8 cellular contexts compared by ENCODE assay signal in genomic region chr17:8175795-8176196, GRCh38. TPM values are rescaled to one million over a fixed set of nuclear protein-coding genes. Genes with fewer than 3 reads are reported as not detected.
DNase-seq lines count a peak whose midpoint lies in the region; ATAC-seq and TF ChIP-seq lines count a peak whose summit lies in the region.

No MANE protein-coding gene starts in this region.

- H3K36me3 ChIP-seq in KMS-11 (ENCODE audit: insufficient read depth) (no peaks in the 10 kb centered on the region), body of pancreas (replicated peaks in 1 of 2; ENCODE audit: insufficient read depth in 1 of 2, low read depth in 2 of 2) (no peaks in the 10 kb centered on the region), left lung (no peaks in the 10 kb centered on the region), thyroid gland (no peaks in the 10 kb centered on the region)

- no peaks in the 10 kb centered on the region for H3K79me2 ChIP-seq in KMS-11 (ENCODE audit: insufficient read depth, low read depth)

- H3K27me3 ChIP-seq in KMS-11 (ENCODE audit: insufficient read depth, low read depth) (no peaks in the 10 kb centered on the region), body of pancreas (no peaks in the 10 kb centered on the region), left lung (no peaks in the 10 kb centered on the region), thyroid gland (no peaks in the 10 kb centered on the region)

- H3K9me3 ChIP-seq in body of pancreas (no peaks in the 10 kb centered on the region), left lung (no peaks in the 10 kb centered on the region), thyroid gland (no peaks in the 10 kb centered on the region)

- H3K4me3 ChIP-seq in GM12875 (ENCODE audit: low read depth, low read length) (peak overlapping the region; percentile 69), KMS-11 (IDR thresholded peaks at IDR 0.05; ENCODE audit: insufficient read depth, low read depth, low read length) (no peak overlapping the region), body of pancreas (peak overlapping the region in 1 of 2 donors; percentile 16), left lung (peak overlapping the region; percentile 48 to 54), thyroid gland (replicated peaks in 1 of 3) (peak overlapping the region; percentile 43 to 61 (median 58))

- TF ChIP-seq CTCF in GM12875 (IDR thresholded peaks at IDR 0.05; ENCODE audit: borderline replicate concordance, insufficient read depth, low read depth, low read length) (no peak), KMS-11 (conservative IDR thresholded peaks at IDR 0.05; ENCODE audit: low read depth, low read length) (no peak), body of pancreas (IDR thresholded peaks at IDR 0.05) (no peak), left lung (IDR thresholded peaks at IDR 0.05) (no peak), thyroid gland (IDR thresholded peaks at IDR 0.05) (no peak)

- intact Hi-C loops in body of pancreas (cut with DNase I), result loop anchor here (5.0 kb wide), 1 partner anchor 48 kb away; no protein-coding TSS in a partner anchor
- intact Hi-C loops in left lung (cut with DNase I), result no loop called here
- intact Hi-C loops in thyroid gland (cut with DNase I), result no loop called here

- 0 out of 2 replicates have a peak overlapping the region, but pooled peaks have one; percentile 29 for H3K4me2 ChIP-seq in KMS-11

- H3K9ac ChIP-seq in KMS-11, result no peak overlapping the region; the same call in 1 of the 2 replicates

- H2AFZ ChIP-seq in KMS-11 (ENCODE audit: low read depth), result no peak overlapping the region; the same call in 1 of the 2 replicates

- TF ChIP-seq POLR2A in body of pancreas (IDR thresholded peaks at IDR 0.05) (no peak), thyroid gland (IDR thresholded peaks at IDR 0.05) (no peak)

- H4K20me1 ChIP-seq in KMS-11 (ENCODE audit: insufficient read depth), result no peaks in the 10 kb centered on the region

- 18 to 19% methylated on average over 11 of the region's 11 CpGs for WGBS in body of pancreas, 2 donors
- WGBS in thyroid gland, 2 donors, result 8 to 10% methylated on average over 11 of the region's 11 CpGs

- no peaks in the 10 kb centered on the region for H3K4me1 ChIP-seq in KMS-11 (ENCODE audit: low read depth, poor library complexity, severe bottlenecking)
- peaks cover 40% of the 10 kb centered on the region for H3K4me1 ChIP-seq in body of pancreas
- peaks cover 15 to 35% of the 10 kb centered on the region in 2 donors for H3K4me1 ChIP-seq in left lung
- H3K4me1 ChIP-seq in thyroid gland, result peaks cover 21 to 38% of the 10 kb centered on the region in 2 donors

- DNase-seq in body of pancreas (peak in 1 of 4 donors; percentile 21), left lung (no peak), thyroid gland (no peak), NCI-H526 treated with DMSO at 0.1 percent for 48 hours (lab: John Stamatoyannopoulos, UW) (no peak), NCI-H226 (no peak)
- DNase-seq in activated effector memory CD4-positive, alpha-beta T cell treated with anti-CD3 and anti-CD28 coated beads, Interleukin-2, amount 50 U/mL, for 16 hours, result no peak

- peak; percentile 1 for ATAC-seq in body of pancreas
- ATAC-seq in left lung, result peak; percentile 3

- H3K27ac ChIP-seq in KMS-11 (no peak overlapping the region), body of pancreas (peak overlapping the region; percentile 56 to 79 (median 78)), left lung (peak overlapping the region; percentile 80 to 85), thyroid gland (peak overlapping the region; percentile 64 to 89 (median 73))

RNA-seq across cellular contexts. Expression of gene TMEM107, which starts 0.4 kb away (rescaled TPM):
- total RNA-seq in body of pancreas (10 to 100 TPM in 1 of 2 donors, 1 to 10 TPM in 1; 7.6 to 12.7 TPM), left lung (10 to 100 TPM; 15.0 to 15.9 TPM), thyroid gland (10 to 100 TPM; 19.7 to 34.7 (median 32.2) TPM)

RNA-seq across cellular contexts. Expression of gene VAMP2, which starts 13.0 kb away (rescaled TPM):
- total RNA-seq in body of pancreas (10 to 100 TPM; 16.3 to 26.4 TPM), left lung (10 to 100 TPM; 48.3 to 48.9 TPM), thyroid gland (10 to 100 TPM; 30.6 to 35.2 (median 33.4) TPM)

RNA-seq across cellular contexts. Expression of gene BORCS6, which starts 14.2 kb away (rescaled TPM):
- total RNA-seq in body of pancreas (10 to 100 TPM; 11.9 to 16.2 TPM), left lung (10 to 100 TPM in 1 of 2 donors, 1 to 10 TPM in 1; 8.8 to 10.6 TPM), thyroid gland (10 to 100 TPM in 3 of 4 donors, 1 to 10 TPM in 1; 7.7 to 17.0 (median 15.5) TPM)

RNA-seq across cellular contexts. Expression of gene PER1, which starts 23.6 kb away (rescaled TPM):
- total RNA-seq in body of pancreas (10 to 100 TPM; 27.5 to 78.8 TPM), left lung (100 to 1,000 TPM; 101 to 111 TPM), thyroid gland (100 to 1,000 TPM in 3 of 4 donors, 10 to 100 TPM in 1; 85.2 to 148 (median 137) TPM)

RNA-seq across cellular contexts. Expression of gene AURKB, which starts 34.6 kb away (rescaled TPM):
- total RNA-seq in body of pancreas, result not detected
- total RNA-seq in left lung, result 10 to 100 TPM in 1 of 2 donors, 1 to 10 TPM in 1; 2.7 to 10.2 TPM
- 1 to 10 TPM in 1 of 4 donors, not detected in 3; 6.0 TPM for total RNA-seq in thyroid gland
